Comparison of ENCODE assay signal across 15 cellular contexts in the genomic region with DNA sequence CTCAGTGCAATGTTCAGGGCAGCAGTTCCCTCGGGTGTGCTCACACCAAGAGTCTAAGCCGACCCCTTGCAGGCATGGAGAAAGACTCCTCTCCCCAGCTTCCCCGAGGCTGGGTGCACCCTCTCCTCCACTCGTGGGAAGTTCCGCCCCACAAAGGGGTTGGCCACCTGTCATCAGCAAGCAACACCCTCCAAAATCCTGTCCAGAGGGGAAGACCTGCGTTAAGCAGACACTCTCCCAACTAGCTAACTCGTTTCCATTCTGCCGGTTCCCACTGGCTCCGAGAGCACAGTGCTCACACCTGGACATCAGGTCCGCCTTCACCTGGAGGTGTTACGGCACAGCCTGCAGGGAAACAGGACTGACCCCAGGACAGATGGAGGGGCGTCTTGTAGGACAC.
A peak's percentile ranks its signal among the peaks of the same experiment; 100 is the strongest.
DNase-seq lines count a peak whose midpoint lies in the region; ATAC-seq and TF ChIP-seq lines count a peak whose summit lies in the region.
"Had no signal": no experiment of that assay in that cellular context is flagged by ENCODE, and none has a peak within 500 bp of the region (broad histone marks: within the 10 kb centered on the region; RNA-seq: fewer than 3 reads in every experiment).

No MANE protein-coding gene starts in this region.

- no peak overlapping the region for H2BK15ac ChIP-seq in neuronal stem cell (ENCODE audit: low read length)

- peak overlapping the region; percentile 82 for H3K4me2 ChIP-seq in BLaER1
- H3K4me2 ChIP-seq in neuronal stem cell (ENCODE audit: insufficient read depth, low read length, poor library complexity, severe bottlenecking): no peak overlapping the region

- peak overlapping the region; percentile 47 for H3K23ac ChIP-seq in neuronal stem cell (ENCODE audit: low read depth, low read length, poor library complexity)

- no peak overlapping the region for H4K91ac ChIP-seq in neuronal stem cell (ENCODE audit: low read depth, low read length, poor library complexity)

- no peak overlapping the region for H2AK5ac ChIP-seq in neuronal stem cell (ENCODE audit: low read depth, low read length)

- DNase-seq in esophagus muscularis mucosa (ENCODE audit: extremely low spot score) (peak; percentile 84), neuronal stem cell (ENCODE audit: low spot score) (no peak), vagina (ENCODE audit: extremely low spot score in 2 of 2) (peak; percentile 82 to 86), ovary (no peak)
- DNase-seq: ACHN; Caco-2; CD8-positive, alpha-beta memory T cell; DMS53; IMR-90 had no signal

- H3K27ac ChIP-seq in BLaER1 (peak overlapping the region; percentile 73), esophagus muscularis mucosa (replicated peaks in 1 of 4) (no peak overlapping the region), neuronal stem cell (replicated peaks; ENCODE audit: low read length) (no peak overlapping the region), vagina (no peak overlapping the region), ovary (no peak overlapping the region)

- no peak overlapping the region for H3K14ac ChIP-seq in neuronal stem cell (ENCODE audit: low read length)

- H3K4me1 ChIP-seq in BLaER1 (peaks cover 58% of the 10 kb centered on the region), esophagus muscularis mucosa (no peaks in the 10 kb centered on the region), neuronal stem cell (ENCODE audit: control insufficient read depth in 2 of 2, insufficient read depth in 1 of 2, low read depth in 1 of 2, low read length in 2 of 2) (no peaks in the 10 kb centered on the region), vagina (no peaks in the 10 kb centered on the region), ovary (ENCODE audit: insufficient read depth) (no peaks in the 10 kb centered on the region)
- H3K4me1 ChIP-seq: Caco-2, HAP-1 had no signal

- H3K9me3 Mint-ChIP-seq in activated T-helper 17 cell treated with anti-CD3 and anti-CD28 coated beads, Interleukin-2, amount 50 U/mL, for 72 hours: peaks cover 4% of the 10 kb centered on the region

- H3K4me1 Mint-ChIP-seq in activated T-helper 17 cell treated with anti-CD3 and anti-CD28 coated beads, Interleukin-2, amount 50 U/mL, for 72 hours: peaks cover 4% of the 10 kb centered on the region
- H3K4me1 Mint-ChIP-seq: B cell had no signal

- no peak overlapping the region for H2BK12ac ChIP-seq in neuronal stem cell (ENCODE audit: low read length)

- H2BK120ac ChIP-seq in neuronal stem cell (ENCODE audit: low read depth, low read length): no peak overlapping the region

- no peak overlapping the region for H3K18ac ChIP-seq in neuronal stem cell (ENCODE audit: low read length)

- H3K4me3 ChIP-seq in BLaER1 (0 out of 2 replicates have a peak overlapping the region, but pooled peaks have one; percentile 0), esophagus muscularis mucosa (no peak overlapping the region), neuronal stem cell (ENCODE audit: low read length in 2 of 2) (no peak overlapping the region), vagina (no peak overlapping the region), ovary (no peak overlapping the region)
- H3K4me3 ChIP-seq: HAP-1 had no signal

- no peak for TF ChIP-seq CTCF in esophagus muscularis mucosa (IDR thresholded peaks at IDR 0.05)
- TF ChIP-seq CTCF in vagina (IDR thresholded peaks at IDR 0.05): no peak
- TF ChIP-seq CTCF in ovary (IDR thresholded peaks at IDR 0.05): no peak

- H3K9ac ChIP-seq in BLaER1: no peak overlapping the region
- H3K9ac ChIP-seq in neuronal stem cell (ENCODE audit: low read depth, low read length, poor library complexity): no peak overlapping the region

- 70% methylated on average over 10 of the region's 12 CpGs for WGBS in esophagus muscularis mucosa
- WGBS in neuronal stem cell (ENCODE audit: extremely low coverage in 2 of 2, insufficient read length in 2 of 2, insufficient replicate concordance in 1 of 2), 2 donors: no CpG with 5 or more reads among the region's 12 CpGs
- WGBS in ovary, 3 donors: 74 to 81% (median 77%) methylated on average over 12 of the region's 12 CpGs

- no peak overlapping the region for H4K8ac ChIP-seq in neuronal stem cell (ENCODE audit: low read depth, low read length)

- no peak overlapping the region for H3K4me3 Mint-ChIP-seq in activated T-helper 17 cell treated with anti-CD3 and anti-CD28 coated beads, Interleukin-2, amount 50 U/mL, for 72 hours
- H3K4me3 Mint-ChIP-seq: B cell; CD14-positive monocyte; CD8-positive, alpha-beta memory T cell had no signal

- intact Hi-C loops in esophagus muscularis mucosa (cut with DNase I) (no loop called here), vagina (cut with DNase I) (no loop called here), ovary (cut with DNase I) (no loop called here)

- H3K27me3 Mint-ChIP-seq in activated T-helper 17 cell treated with anti-CD3 and anti-CD28 coated beads, Interleukin-2, amount 50 U/mL, for 72 hours: peaks cover 39% of the 10 kb centered on the region

- TF ChIP-seq POLR2A in esophagus muscularis mucosa (IDR thresholded peaks at IDR 0.05; ENCODE audit: low read depth): no peak
- no peak for TF ChIP-seq POLR2A in vagina (IDR thresholded peaks at IDR 0.05)
- TF ChIP-seq POLR2A in ovary (IDR thresholded peaks at IDR 0.05): no peak

- no peaks in the 10 kb centered on the region for H3K36me3 Mint-ChIP-seq in activated T-helper 17 cell treated with anti-CD3 and anti-CD28 coated beads, Interleukin-2, amount 50 U/mL, for 72 hours (ENCODE audit: low read depth)
- H3K36me3 Mint-ChIP-seq: CD14-positive monocyte had no signal

- H3K4ac ChIP-seq in neuronal stem cell (ENCODE audit: low read length): no peak overlapping the region

- no peaks in the 10 kb centered on the region for H3K79me1 ChIP-seq in neuronal stem cell (ENCODE audit: low read depth, low read length)

- no peak for ATAC-seq in esophagus mucosa
- no peak for ATAC-seq in activated T-helper 17 cell treated with anti-CD3 and anti-CD28 coated beads, Interleukin-2, amount 50 U/mL, for 72 hours (replicated peaks)

- H4K20me1 ChIP-seq in BLaER1: no peaks in the 10 kb centered on the region

- H3K27ac Mint-ChIP-seq in activated T-helper 17 cell treated with anti-CD3 and anti-CD28 coated beads, Interleukin-2, amount 50 U/mL, for 72 hours: no peak overlapping the region
- H3K27ac Mint-ChIP-seq: B cell; CD8-positive, alpha-beta memory T cell had no signal

- H3K27me3 ChIP-seq in BLaER1 (no peaks in the 10 kb centered on the region), esophagus muscularis mucosa (peaks cover 0 to 60% (median 2%) of the 10 kb centered on the region in 4 donors), neuronal stem cell (ENCODE audit: control insufficient read depth in 3 of 3, insufficient read depth in 3 of 3, low read depth in 1 of 3, low read length in 3 of 3) (peaks cover 0 to 8% (median 2%) of the 10 kb centered on the region in 3 experiments), vagina (no peaks in the 10 kb centered on the region), ovary (no peaks in the 10 kb centered on the region)

- H2AFZ ChIP-seq in neuronal stem cell (ENCODE audit: low read length): no peak overlapping the region

- peaks cover 6% of the 10 kb centered on the region; the same call in 1 of the 2 replicates for H3K9me3 ChIP-seq in BLaER1
- no peaks in the 10 kb centered on the region for H3K9me3 ChIP-seq in esophagus muscularis mucosa
- peaks cover 0 to 3% of the 10 kb centered on the region in 2 donors for H3K9me3 ChIP-seq in neuronal stem cell (replicated peaks in 1 of 2; ENCODE audit: control insufficient read depth in 2 of 2, insufficient read depth in 1 of 2, low read depth in 1 of 2, low read length in 2 of 2)
- H3K9me3 ChIP-seq in vagina: no peaks in the 10 kb centered on the region
- no peaks in the 10 kb centered on the region for H3K9me3 ChIP-seq in ovary
- H3K9me3 ChIP-seq: Caco-2, HAP-1 had no signal

- H3K36me3 ChIP-seq in BLaER1 (no peaks in the 10 kb centered on the region), esophagus muscularis mucosa (no peaks in the 10 kb centered on the region), neuronal stem cell (replicated peaks in 1 of 2; ENCODE audit: control insufficient read depth in 2 of 2, insufficient read depth in 2 of 2, low read length in 2 of 2) (no peaks in the 10 kb centered on the region), vagina (no peaks in the 10 kb centered on the region), ovary (no peaks in the 10 kb centered on the region)
- H3K36me3 ChIP-seq: HAP-1 had no signal

- H2BK5ac ChIP-seq in neuronal stem cell (ENCODE audit: low read length): no peak overlapping the region

- no peak for TF ChIP-seq EP300 in esophagus muscularis mucosa (IDR thresholded peaks at IDR 0.05)
- no peak for TF ChIP-seq EP300 in ovary (IDR thresholded peaks at IDR 0.05)

Comparison
In these comparisons a context has a peak if more than half of its experiments do, and no peak if none do; other contexts are left out.
1. DNase-seq: peak in esophagus muscularis mucosa (single experiment) and vagina (2 of 2); none in neuronal stem cell (single experiment) and ovary (0 of 5).